16 cellular contexts compared by ENCODE assay signal in the genomic region with DNA sequence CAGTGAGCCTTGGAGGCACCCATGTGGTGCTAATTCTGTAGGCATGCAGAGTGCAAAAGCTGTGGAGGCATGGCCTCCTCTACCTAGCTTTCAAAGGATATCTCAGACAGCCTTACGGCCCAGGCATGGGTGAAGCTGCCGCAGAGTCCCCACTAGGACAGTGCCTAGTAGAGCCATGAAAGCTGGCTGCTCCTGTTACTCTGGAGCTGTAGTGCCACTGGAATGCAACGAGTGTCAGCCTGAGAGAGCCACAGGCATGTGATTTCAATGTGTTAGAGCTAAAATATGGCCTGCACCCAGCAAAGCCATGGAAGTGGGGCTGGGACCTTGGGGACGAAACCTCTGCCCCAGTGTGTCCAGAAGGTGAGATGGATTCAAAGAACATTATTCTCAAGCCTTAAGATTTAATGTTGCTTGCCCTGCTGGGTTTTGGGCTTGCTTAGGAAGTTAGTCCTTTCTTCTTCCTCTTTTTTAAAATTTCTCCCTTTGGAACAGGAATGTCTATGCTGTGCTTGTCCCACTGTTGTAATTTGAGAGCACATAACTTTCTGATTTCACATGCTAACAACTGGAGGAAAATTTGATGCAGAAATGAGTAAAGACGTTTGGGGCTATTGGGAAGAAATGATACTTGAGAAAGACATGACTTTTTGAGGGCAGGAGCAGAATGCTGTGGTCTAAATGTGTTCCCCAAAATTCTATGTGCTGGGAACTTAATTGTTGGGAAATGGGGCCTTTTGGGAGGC.
"Had no signal": no experiment of that assay in that cellular context is flagged by ENCODE, and none has a peak within 500 bp of the region (broad histone marks: within the 10 kb centered on the region; RNA-seq: fewer than 3 reads in every experiment).

No MANE protein-coding gene starts in this region.

- H3K27ac Mint-ChIP-seq: activated naive CD4-positive, alpha-beta T cell treated with anti-CD3 and anti-CD28 coated beads, Interleukin-2, amount 50 U/mL, for 72 hours; mesothelial cell of epicardium; naive thymus-derived CD8-positive, alpha-beta T cell; progenitor cell of endocrine pancreas had no signal

- DNase-seq: activated CD4-positive, alpha-beta T cell treated with anti-CD3 and anti-CD28 coated beads, Interleukin-2, amount 50 U/mL, for 48 hours; activated effector memory CD4-positive, alpha-beta T cell treated with anti-CD3 and anti-CD28 coated beads, Interleukin-2, amount 50 U/mL, for 16 hours; activated T-cell treated with anti-CD3 and anti-CD28 coated beads, Interleukin-2, amount 50 U/mL, for 4 hours; esophagus squamous epithelium; kidney; naive thymus-derived CD8-positive, alpha-beta T cell; right cardiac atrium; stimulated activated naive CD4-positive, alpha-beta T cell; substantia nigra; T-helper 2 cell; transverse colon had no signal

- H3K4me3 Mint-ChIP-seq: activated T-cell treated with anti-CD3 and anti-CD28 coated beads, Interleukin-2, amount 50 U/mL, for 4 hours; mesothelial cell of epicardium; naive thymus-derived CD8-positive, alpha-beta T cell had no signal

- H3K4me1 Mint-ChIP-seq: naive thymus-derived CD8-positive, alpha-beta T cell had no signal

- H3K36me3 Mint-ChIP-seq: activated naive CD4-positive, alpha-beta T cell treated with anti-CD3 and anti-CD28 coated beads, Interleukin-2, amount 50 U/mL, for 72 hours; mesothelial cell of epicardium; naive thymus-derived CD8-positive, alpha-beta T cell had no signal

- ATAC-seq: activated naive CD4-positive, alpha-beta T cell treated with anti-CD3 and anti-CD28 coated beads, Interleukin-2, amount 50 U/mL, for 72 hours; activated T-cell treated with anti-CD3 and anti-CD28 coated beads, Interleukin-2, amount 50 U/mL, for 4 hours; gastroesophageal sphincter; naive thymus-derived CD8-positive, alpha-beta T cell; right cardiac atrium had no signal

- H3K9me3 Mint-ChIP-seq: activated naive CD4-positive, alpha-beta T cell treated with anti-CD3 and anti-CD28 coated beads, Interleukin-2, amount 50 U/mL, for 72 hours; activated T-cell treated with anti-CD3 and anti-CD28 coated beads, Interleukin-2, amount 50 U/mL, for 4 hours; naive thymus-derived CD8-positive, alpha-beta T cell had no signal

- H3K4me3 ChIP-seq: esophagus squamous epithelium, gastroesophageal sphincter, smooth muscle cell, transverse colon had no signal
